ENCODE assay signal across 19 cellular contexts in the genomic region with DNA sequence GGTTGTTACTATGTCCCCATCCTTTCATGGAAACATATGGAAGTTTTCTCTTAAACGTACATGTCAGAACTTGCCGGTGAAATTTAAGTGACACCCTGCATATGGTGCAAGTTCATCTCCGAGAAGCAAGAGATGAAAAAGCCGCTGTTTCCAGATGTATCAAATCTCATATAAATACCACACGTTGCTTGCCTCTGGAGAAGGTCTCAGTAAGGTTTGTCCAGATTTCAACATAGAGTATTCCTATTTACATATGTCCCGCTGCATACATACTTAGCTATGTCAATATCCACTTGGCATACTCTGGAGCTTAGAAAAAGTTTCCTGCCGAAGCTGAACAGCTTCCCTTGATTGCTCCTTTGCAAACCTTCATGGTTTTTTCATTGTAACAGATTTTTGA.
DNase-seq lines count a peak whose midpoint lies in the region; ATAC-seq and TF ChIP-seq lines count a peak whose summit lies in the region.
"Had no signal": no experiment of that assay in that cellular context is flagged by ENCODE, and none has a peak within 500 bp of the region (broad histone marks: within the 10 kb centered on the region; RNA-seq: fewer than 3 reads in every experiment).

No MANE protein-coding gene starts in this region.

- no peak overlapping the region for H3K27ac ChIP-seq in neural progenitor cell
- H3K27ac ChIP-seq in body of pancreas, result no peak overlapping the region
- H3K27ac ChIP-seq: C4-2B, SK-N-MC had no signal

- peaks cover 37% of the 10 kb centered on the region for H3K4me1 Mint-ChIP-seq in activated CD4-positive, alpha-beta T cell treated with anti-CD3 and anti-CD28 coated beads, Interleukin-2, amount 10 ng/mL, durations not matched to agents 7 days and 5 days
- H3K4me1 Mint-ChIP-seq in central memory CD8-positive, alpha-beta T cell, result peaks cover 43% of the 10 kb centered on the region
- H3K4me1 Mint-ChIP-seq in neural progenitor cell, result peaks cover 59% of the 10 kb centered on the region
- peaks cover 31% of the 10 kb centered on the region for H3K4me1 Mint-ChIP-seq in type B pancreatic cell (ENCODE audit: unreplicated experiment)

- H3K4me1 ChIP-seq in neural progenitor cell (peaks cover 50% of the 10 kb centered on the region), body of pancreas (no peaks in the 10 kb centered on the region)
- H3K4me1 ChIP-seq: Peyer's patch had no signal

- H3K4me3 ChIP-seq in neural progenitor cell, result no peak overlapping the region
- H3K4me3 ChIP-seq in body of pancreas, result no peak overlapping the region
- H3K4me3 ChIP-seq: Peyer's patch had no signal

- peaks cover 8% of the 10 kb centered on the region for H3F3A ChIP-seq in neural progenitor cell (ENCODE audit: low read depth)

- no peaks in the 10 kb centered on the region for H3K36me3 ChIP-seq in neural progenitor cell
- no peaks in the 10 kb centered on the region for H3K36me3 ChIP-seq in body of pancreas (replicated peaks in 1 of 2; ENCODE audit: insufficient read depth in 1 of 2, low read depth in 2 of 2)
- H3K36me3 ChIP-seq: Peyer's patch had no signal

- H3K27me3 Mint-ChIP-seq in activated CD4-positive, alpha-beta T cell treated with anti-CD3 and anti-CD28 coated beads, Interleukin-2, amount 10 ng/mL, durations not matched to agents 7 days and 5 days, result peaks cover 4% of the 10 kb centered on the region
- H3K27me3 Mint-ChIP-seq in central memory CD8-positive, alpha-beta T cell, result no peaks in the 10 kb centered on the region
- H3K27me3 Mint-ChIP-seq in neural progenitor cell (ENCODE audit: insufficient read depth, low read depth) (no peaks in the 10 kb centered on the region), type B pancreatic cell (peaks cover 7% of the 10 kb centered on the region)

- no peak for TF ChIP-seq POLR2A in body of pancreas (IDR thresholded peaks at IDR 0.05)

- CTCF ChIA-PET in activated CD4-positive, alpha-beta T cell treated with anti-CD3 and anti-CD28 coated beads, Interleukin-2, amount 10 ng/mL, durations not matched to agents 7 days and 5 days (lab: Charles Lee), result interaction anchor here (1.0 kb wide), 1 partner anchor 9 kb away, joined by 3 read pairs; no protein-coding TSS in a partner anchor

- H3K27ac Mint-ChIP-seq in activated CD4-positive, alpha-beta T cell treated with anti-CD3 and anti-CD28 coated beads, Interleukin-2, amount 10 ng/mL, durations not matched to agents 7 days and 5 days, result peak overlapping the region; percentile 6
- H3K27ac Mint-ChIP-seq in central memory CD8-positive, alpha-beta T cell (ENCODE audit: low read depth), result peak overlapping the region; percentile 93
- H3K27ac Mint-ChIP-seq in neural progenitor cell (no peak overlapping the region), type B pancreatic cell (no peak overlapping the region)
- H3K27ac Mint-ChIP-seq: memory B cell had no signal

- H3K4me2 ChIP-seq in neural progenitor cell, result peak overlapping the region; percentile 21

- no peaks in the 10 kb centered on the region for H3K27me3 ChIP-seq in neural progenitor cell
- H3K27me3 ChIP-seq in body of pancreas, result no peaks in the 10 kb centered on the region
- H3K27me3 ChIP-seq: Peyer's patch had no signal

- ATAC-seq in central memory CD8-positive, alpha-beta T cell (replicated peaks; ENCODE audit: extremely low read depth, poor library complexity, severe bottlenecking), result no peak
- ATAC-seq in body of pancreas, result no peak
- ATAC-seq: activated naive CD4-positive, alpha-beta T cell treated with anti-CD3 and anti-CD28 coated beads, Interleukin-2, amount 50 U/mL, for 72 hours; HCT116; stimulated activated effector memory CD8-positive, alpha-beta T cell treated with anti-CD3 and anti-CD28 coated beads, Interleukin-12 subunit alpha, Interleukin-12 subunit beta, amount 100 ng/mL, for 72 hours had no signal

- no peak overlapping the region for H3K9ac ChIP-seq in neural progenitor cell

- no peaks in the 10 kb centered on the region for H4K20me1 ChIP-seq in neural progenitor cell (ENCODE audit: low read depth)

- intact Hi-C loops in body of pancreas (cut with DNase I), result no loop called here

- no peaks in the 10 kb centered on the region for H3K36me3 Mint-ChIP-seq in activated CD4-positive, alpha-beta T cell treated with anti-CD3 and anti-CD28 coated beads, Interleukin-2, amount 10 ng/mL, durations not matched to agents 7 days and 5 days (ENCODE audit: low read depth)
- peaks cover 8% of the 10 kb centered on the region for H3K36me3 Mint-ChIP-seq in central memory CD8-positive, alpha-beta T cell (ENCODE audit: insufficient read depth)
- H3K36me3 Mint-ChIP-seq in neural progenitor cell (no peaks in the 10 kb centered on the region), type B pancreatic cell (no peaks in the 10 kb centered on the region)
- H3K36me3 Mint-ChIP-seq: IgD-negative memory B cell; stimulated activated effector memory CD8-positive, alpha-beta T cell treated with anti-CD3 and anti-CD28 coated beads, Interleukin-12 subunit alpha, Interleukin-12 subunit beta, amount 100 ng/mL, for 72 hours had no signal

- no peak for DNase-seq in activated CD4-positive, alpha-beta T cell treated with anti-CD3 and anti-CD28 coated beads, Interleukin-2, amount 10 ng/mL, durations not matched to agents 7 days and 5 days
- no peak for DNase-seq in activated CD4-positive, alpha-beta T cell treated with anti-CD3 and anti-CD28 coated beads, Interleukin-2, amount 50 U/mL, for 1 hour
- DNase-seq in NCI-H1694 (lab: John Stamatoyannopoulos, UW), result peak; percentile 34
- no peak for DNase-seq in central memory CD8-positive, alpha-beta T cell (ENCODE audit: low spot score in 2 of 2)
- no peak for DNase-seq in neural progenitor cell (ENCODE audit: low spot score)
- DNase-seq in HUDEP-2 (lab: John Stamatoyannopoulos, UW; ENCODE audit: unreplicated experiment in 76 of 76), result no peak
- DNase-seq in type B pancreatic cell (ENCODE audit: extremely low spot score, unreplicated experiment), result no peak
- no peak for DNase-seq in body of pancreas
- DNase-seq: activated CD4-positive, alpha-beta T cell treated with anti-CD3 and anti-CD28 coated beads for 4 hours; activated T-cell treated with anti-CD3 and anti-CD28 coated beads for 4 hours; Peyer's patch; stimulated activated CD4-positive, alpha-beta T cell treated with anti-CD3 and anti-CD28 coated beads, Interleukin-12 subunit alpha, Interleukin-12 subunit beta, amount 100 ng/mL, for 4 hours had no signal

- WGBS in body of pancreas, 2 donors, result 82 to 88% methylated on average over 7 of the region's 7 CpGs

- no peak overlapping the region for H3K4me3 Mint-ChIP-seq in activated CD4-positive, alpha-beta T cell treated with anti-CD3 and anti-CD28 coated beads, Interleukin-2, amount 10 ng/mL, durations not matched to agents 7 days and 5 days
- H3K4me3 Mint-ChIP-seq in central memory CD8-positive, alpha-beta T cell, result no peak overlapping the region
- H3K4me3 Mint-ChIP-seq in neural progenitor cell (no peak overlapping the region), type B pancreatic cell (no peak overlapping the region)
- H3K4me3 Mint-ChIP-seq: memory B cell had no signal

- TF ChIP-seq CTCF in neural progenitor cell (IDR thresholded peaks at IDR 0.05) (no peak), type B pancreatic cell (conservative IDR thresholded peaks at IDR 0.05) (no peak), body of pancreas (IDR thresholded peaks at IDR 0.05) (no peak)

- H3K79me2 ChIP-seq in neural progenitor cell (ENCODE audit: low read depth), result no peaks in the 10 kb centered on the region

- no peaks in the 10 kb centered on the region for H3K9me3 Mint-ChIP-seq in activated CD4-positive, alpha-beta T cell treated with anti-CD3 and anti-CD28 coated beads, Interleukin-2, amount 10 ng/mL, durations not matched to agents 7 days and 5 days
- no peaks in the 10 kb centered on the region for H3K9me3 Mint-ChIP-seq in central memory CD8-positive, alpha-beta T cell
- H3K9me3 Mint-ChIP-seq in neural progenitor cell (no peaks in the 10 kb centered on the region), type B pancreatic cell (no peaks in the 10 kb centered on the region)
- H3K9me3 Mint-ChIP-seq: IgD-negative memory B cell; memory B cell; stimulated activated effector memory CD8-positive, alpha-beta T cell treated with anti-CD3 and anti-CD28 coated beads, Interleukin-12 subunit alpha, Interleukin-12 subunit beta, amount 100 ng/mL, for 72 hours had no signal

- POLR2A ChIA-PET in activated CD4-positive, alpha-beta T cell treated with anti-CD3 and anti-CD28 coated beads, Interleukin-2, amount 10 ng/mL, durations not matched to agents 7 days and 5 days (lab: Charles Lee), result interaction anchor here (0.6 to 0.8 kb wide), 2 partner anchors 9 to 155 kb away, joined by 3 to 4 read pairs; no protein-coding TSS in a partner anchor

- H3K9me3 ChIP-seq in neural progenitor cell (ENCODE audit: low read depth), result no peaks in the 10 kb centered on the region
- H3K9me3 ChIP-seq in body of pancreas, result no peaks in the 10 kb centered on the region
- H3K9me3 ChIP-seq: Peyer's patch had no signal

- no peak overlapping the region for H2AFZ ChIP-seq in neural progenitor cell (replicated peaks)

Comparison
In these comparisons a context has a peak if more than half of its experiments do, and no peak if none do; other contexts are left out.
1. H3K27ac Mint-ChIP-seq: peak in activated CD4-positive, alpha-beta T cell treated with anti-CD3 and anti-CD28 coated beads, Interleukin-2, amount 10 ng/mL, durations not matched to agents 7 days and 5 days (single experiment) and central memory CD8-positive, alpha-beta T cell (single experiment); none in neural progenitor cell (single experiment) and type B pancreatic cell (single experiment).